Comparison of ENCODE assay signal across 1 cellular context in genomic region chr15:59688888-59689625, GRCh38.
TF ChIP-seq lines count a peak whose summit lies in the region.

BNIP2 (minus strand) TSS chr15:59689320; CDS start chr15:59682457, 6,863 bp downstream.

TF ChIP-seq in HepG2, 621 proteins besides CTCF, POLR2A, EP300 and RAD21 (continued from another document and continues in another):
- TF ChIP-seq ZNF614 (CRISPR knock-in tag; IDR thresholded peaks at IDR 0.05; ENCODE audit: borderline replicate concordance) = no peak
- 0 out of 2 replicates have a peak, but pooled peaks have one; percentile 29 for TF ChIP-seq MIER3 (CRISPR knock-in tag; IDR thresholded peaks at IDR 0.05; ENCODE audit: borderline replicate concordance)
- no peak for TF ChIP-seq GPN1 (CRISPR knock-in tag; IDR thresholded peaks at IDR 0.05; ENCODE audit: borderline replicate concordance)
- TF ChIP-seq TEAD3 (CRISPR knock-in tag; optimal IDR thresholded peaks at IDR 0.05; ENCODE audit: borderline replicate concordance) = peak; percentile 28
- TF ChIP-seq ARNT2 (CRISPR knock-in tag; IDR thresholded peaks at IDR 0.05; ENCODE audit: low read depth) = peak; percentile 79; the same call in 1 of the 2 replicates
- no peak for TF ChIP-seq HNRNPUL1 (IDR thresholded peaks at IDR 0.05; ENCODE audit: low read depth, low read length)
- no peak for TF ChIP-seq PPARG (CRISPR knock-in tag; conservative IDR thresholded peaks at IDR 0.05)
- no peak for TF ChIP-seq SAFB2 (CRISPR knock-in tag; IDR thresholded peaks at IDR 0.05; ENCODE audit: borderline replicate concordance, low read depth)
- TF ChIP-seq NONO (IDR thresholded peaks at IDR 0.05) = no peak
- TF ChIP-seq NONO (CRISPR knock-in tag; conservative IDR thresholded peaks at IDR 0.05) = peak; percentile 75
- no peak for TF ChIP-seq GLI4 (CRISPR knock-in tag; IDR thresholded peaks at IDR 0.05; ENCODE audit: borderline replicate concordance)
- no peak for TF ChIP-seq HNRNPH1 (optimal IDR thresholded peaks at IDR 0.05; ENCODE audit: low read depth, low read length)
- TF ChIP-seq ZNF142 (CRISPR knock-in tag; IDR thresholded peaks at IDR 0.05) = peak; percentile 51; the same call in 1 of the 2 replicates
- TF ChIP-seq ZNF333 (CRISPR knock-in tag; IDR thresholded peaks at IDR 0.05; ENCODE audit: borderline replicate concordance) = peak; percentile 85; the same call in 1 of the 2 replicates
- TF ChIP-seq ZNF597 (CRISPR knock-in tag; IDR thresholded peaks at IDR 0.05) = no peak
- TF ChIP-seq CCDC6 (CRISPR knock-in tag; IDR thresholded peaks at IDR 0.05) = peak; percentile 69; the same call in 1 of the 2 replicates
- TF ChIP-seq ZNF275 (CRISPR knock-in tag; IDR thresholded peaks at IDR 0.05; ENCODE audit: borderline replicate concordance) = no peak; the same call in 1 of the 2 replicates
- no peak for TF ChIP-seq STAT5B (CRISPR knock-in tag; IDR thresholded peaks at IDR 0.05)
- TF ChIP-seq ZNF232 (CRISPR knock-in tag; IDR thresholded peaks at IDR 0.05; ENCODE audit: borderline replicate concordance) = peak; percentile 75
- TF ChIP-seq ZKSCAN8 (CRISPR knock-in tag; IDR thresholded peaks at IDR 0.05; ENCODE audit: borderline replicate concordance) = no peak
- 0 out of 2 replicates have a peak, but pooled peaks have one; percentile 78 for TF ChIP-seq KLF11 (CRISPR knock-in tag; IDR thresholded peaks at IDR 0.05)
- TF ChIP-seq ZBTB4 (CRISPR knock-in tag; IDR thresholded peaks at IDR 0.05; ENCODE audit: borderline replicate concordance) = no peak
- no peak for TF ChIP-seq ZNF512B (CRISPR knock-in tag; IDR thresholded peaks at IDR 0.05; ENCODE audit: borderline replicate concordance)
- peak; percentile 77; the same call in 1 of the 2 replicates for TF ChIP-seq ZSCAN21 (CRISPR knock-in tag; IDR thresholded peaks at IDR 0.05; ENCODE audit: borderline replicate concordance)
- TF ChIP-seq MTERF4 (CRISPR knock-in tag; IDR thresholded peaks at IDR 0.05) = 0 out of 2 replicates have a peak, but pooled peaks have one; percentile 51
- TF ChIP-seq RNF219 (CRISPR knock-in tag; IDR thresholded peaks at IDR 0.05) = no peak; the same call in 1 of the 2 replicates
- TF ChIP-seq MED8 (CRISPR knock-in tag; IDR thresholded peaks at IDR 0.05; ENCODE audit: insufficient replicate concordance) = peak; percentile 38
- TF ChIP-seq FOXP1 (IDR thresholded peaks at IDR 0.05) = no peak
- TF ChIP-seq FOXP1 (CRISPR knock-in tag; IDR thresholded peaks at IDR 0.05) = no peak
- no peak for TF ChIP-seq ATF1 (CRISPR knock-in tag; IDR thresholded peaks at IDR 0.05)
- peak; percentile 74; the same call in 1 of the 2 replicates for TF ChIP-seq DR1 (CRISPR knock-in tag; IDR thresholded peaks at IDR 0.05)
- no peak for TF ChIP-seq REL (CRISPR knock-in tag; conservative IDR thresholded peaks at IDR 0.05)
- TF ChIP-seq MEF2D (CRISPR knock-in tag; IDR thresholded peaks at IDR 0.05) = peak; percentile 69
- TF ChIP-seq ZNF710 (CRISPR knock-in tag; IDR thresholded peaks at IDR 0.05; ENCODE audit: borderline replicate concordance) = no peak; the same call in 1 of the 2 replicates
- no peak for TF ChIP-seq ZNF615 (CRISPR knock-in tag; IDR thresholded peaks at IDR 0.05; ENCODE audit: borderline replicate concordance)
- no peak for TF ChIP-seq ZNF263 (CRISPR knock-in tag; IDR thresholded peaks at IDR 0.05)
- no peak; the same call in 1 of the 2 replicates for TF ChIP-seq ZNF503 (CRISPR knock-in tag; IDR thresholded peaks at IDR 0.05)
